ENCODE assay signal across 29 cellular contexts in the genomic region with DNA sequence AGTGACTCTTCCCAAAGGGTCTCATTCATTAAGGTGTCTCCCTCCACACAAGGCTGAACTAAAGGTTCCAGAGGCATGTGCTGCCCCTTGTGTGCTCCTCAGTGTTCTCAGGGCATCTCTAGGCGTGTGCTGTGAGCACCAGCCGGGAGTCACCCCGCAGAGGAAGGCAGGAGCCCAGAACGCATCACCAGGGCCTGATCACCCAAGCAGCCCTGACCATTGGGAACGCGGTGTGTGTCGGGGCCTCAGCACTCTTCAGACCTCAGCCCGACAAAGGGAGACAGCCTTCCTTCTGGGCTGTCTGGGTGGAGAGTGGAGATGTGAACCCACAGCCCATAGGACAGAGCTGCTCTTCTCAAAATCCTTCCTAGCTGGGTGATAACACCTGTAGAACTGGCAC. TPM values are rescaled to one million over a fixed set of nuclear protein-coding genes. Genes with fewer than 3 reads are reported as not detected.
DNase-seq lines count a peak whose midpoint lies in the region; ATAC-seq and TF ChIP-seq lines count a peak whose summit lies in the region.
"Had no signal": no experiment of that assay in that cellular context is flagged by ENCODE, and none has a peak within 500 bp of the region (broad histone marks: within the 10 kb centered on the region; RNA-seq: fewer than 3 reads in every experiment).

No MANE protein-coding gene starts in this region.

- POLR2A ChIA-PET in activated CD8-positive, alpha-beta T cell treated with anti-CD3 and anti-CD28 coated beads, Interleukin-2, amount 10 ng/mL, durations not matched to agents 7 days and 5 days (lab: Charles Lee): interaction anchor here (0.7 to 1.6 kb wide), 2 partner anchors 9 kb away, joined by 3 to 7 read pairs; no protein-coding TSS in a partner anchor
- POLR2A ChIA-PET in RWPE1 (lab: Yijun Ruan, JAX; ENCODE audit: low non-redundant PET): no interaction called here

- H3K27ac ChIP-seq in coronary artery (no peak overlapping the region), psoas muscle (peak overlapping the region; percentile 88), transverse colon (peak overlapping the region in 3 of 4 donors; percentile 84 to 86 (median 85)), RWPE1 (no peak overlapping the region)
- H3K27ac ChIP-seq: parathyroid adenoma had no signal

- intact Hi-C loops in psoas muscle (cut with DNase I) (loop anchor here in 1 of 2 donors (10.0 kb wide), 1 partner anchor 288 kb away; no protein-coding TSS in a partner anchor), transverse colon (cut with DNase I; ENCODE audit: low total_unique reads) (no loop called here)

- peak; percentile 56 for DNase-seq in activated effector memory CD4-positive, alpha-beta T cell treated with anti-CD3 and anti-CD28 coated beads, Interleukin-2, amount 50 U/mL, for 16 hours
- DNase-seq in activated effector memory CD4-positive, alpha-beta T cell treated with Interleukin-2 at 50 U/mL for 16 hours: no peak
- peak; percentile 17 for DNase-seq in coronary artery (ENCODE audit: low spot score)
- no peak for DNase-seq in psoas muscle
- DNase-seq in transverse colon: no peak
- DNase-seq in activated CD8-positive, alpha-beta T cell treated with anti-CD3 and anti-CD28 coated beads, Interleukin-2, amount 10 ng/mL, durations not matched to agents 7 days and 5 days: no peak
- no peak for DNase-seq in nephron progenitor cell
- DNase-seq in RWPE1 (ENCODE audit: low spot score): no peak
- DNase-seq: 8988T; activated CD4-positive, alpha-beta memory T cell treated with anti-CD3 and anti-CD28 coated beads, Interleukin-2, amount 10 ng/mL, durations not matched to agents 7 days and 5 days; activated naive CD8-positive, alpha-beta T cell treated with anti-CD3 and anti-CD28 coated beads for 36 hours; anterior cingulate cortex; DND-41; effector CD4-positive, alpha-beta T cell; GOT3; hypothalamus; MG63; mucosa of descending colon; NCI-H1105 treated with DMSO at 0.1 percent for 48 hours; NCI-H187 treated with DMSO at 0.1 percent for 48 hours; NCI-H2171; right cardiac atrium; stimulated activated CD4-positive, alpha-beta T cell treated with anti-CD3 and anti-CD28 coated beads, Interleukin-2, amount 100 ng/mL, for 48 hours; T-helper 1 cell had no signal

- H3K9me3 ChIP-seq in psoas muscle: no peaks in the 10 kb centered on the region
- H3K9me3 ChIP-seq in transverse colon: no peaks in the 10 kb centered on the region
- H3K9me3 ChIP-seq: MG63, mucosa of descending colon had no signal

- H3K27me3 ChIP-seq in psoas muscle (ENCODE audit: insufficient read depth in 3 of 3, low read length in 2 of 3): no peaks in the 10 kb centered on the region
- no peaks in the 10 kb centered on the region for H3K27me3 ChIP-seq in transverse colon
- H3K27me3 ChIP-seq: MG63 had no signal

- H3K27ac Mint-ChIP-seq in activated CD8-positive, alpha-beta T cell treated with anti-CD3 and anti-CD28 coated beads, Interleukin-2, amount 10 ng/mL, durations not matched to agents 7 days and 5 days: no peak overlapping the region
- no peak overlapping the region for H3K27ac Mint-ChIP-seq in nephron progenitor cell
- H3K27ac Mint-ChIP-seq: activated CD4-positive, alpha-beta memory T cell treated with anti-CD3 and anti-CD28 coated beads, Interleukin-2, amount 10 ng/mL, durations not matched to agents 7 days and 5 days; activated naive CD8-positive, alpha-beta T cell treated with anti-CD3 and anti-CD28 coated beads for 36 hours; activated T-helper 2 cell treated with anti-CD3 and anti-CD28 coated beads, Interferon-gamma antibody, Interleukin-2, Interleukin-4, amounts not matched to agents 10 μg/mL and 5 μg/mL and 100 μg/mL, durations not matched to agents 14 hours and 24 hours and 36 hours had no signal

- 96 to 99% (median 96%) methylated on average over 8 of the region's 8 CpGs for WGBS in psoas muscle, 3 donors
- WGBS in transverse colon (ENCODE audit: low coverage in 1 of 2), 2 donors: 100% methylated on average over 1 of the region's 8 CpGs; no CpG with 5 or more reads in 1 of the 2 donors

- no peak overlapping the region for H3K4me3 Mint-ChIP-seq in activated CD8-positive, alpha-beta T cell treated with anti-CD3 and anti-CD28 coated beads, Interleukin-2, amount 10 ng/mL, durations not matched to agents 7 days and 5 days
- H3K4me3 Mint-ChIP-seq in nephron progenitor cell: no peak overlapping the region
- H3K4me3 Mint-ChIP-seq: activated CD4-positive, alpha-beta memory T cell treated with anti-CD3 and anti-CD28 coated beads, Interleukin-2, amount 10 ng/mL, durations not matched to agents 7 days and 5 days; activated naive CD8-positive, alpha-beta T cell treated with anti-CD3 and anti-CD28 coated beads for 36 hours; neural crest cell had no signal

- H3K4me3 ChIP-seq in coronary artery (no peak overlapping the region), psoas muscle (no peak overlapping the region), transverse colon (no peak overlapping the region)
- H3K4me3 ChIP-seq: K562, lung, MG63, mucosa of descending colon had no signal

- no peak for TF ChIP-seq POLR2A in transverse colon (IDR thresholded peaks at IDR 0.05)

- no peak for ATAC-seq in psoas muscle
- ATAC-seq in activated CD8-positive, alpha-beta T cell treated with anti-CD3 and anti-CD28 coated beads, Interleukin-2, amount 10 ng/mL, durations not matched to agents 7 days and 5 days: no peak
- ATAC-seq: K562, mucosa of descending colon, right cardiac atrium had no signal

- CTCF ChIA-PET in activated CD8-positive, alpha-beta T cell treated with anti-CD3 and anti-CD28 coated beads, Interleukin-2, amount 10 ng/mL, durations not matched to agents 7 days and 5 days (lab: Charles Lee): no interaction called here
- CTCF ChIA-PET in RWPE1 (lab: Yijun Ruan, JAX): no interaction called here

- peaks cover 69% of the 10 kb centered on the region for H3K36me3 Mint-ChIP-seq in activated CD8-positive, alpha-beta T cell treated with anti-CD3 and anti-CD28 coated beads, Interleukin-2, amount 10 ng/mL, durations not matched to agents 7 days and 5 days (ENCODE audit: low read depth)
- no peaks in the 10 kb centered on the region for H3K36me3 Mint-ChIP-seq in nephron progenitor cell (ENCODE audit: low read depth)

- TF ChIP-seq CTCF in coronary artery (IDR thresholded peaks at IDR 0.05): no peak
- TF ChIP-seq CTCF in psoas muscle (IDR thresholded peaks at IDR 0.05): no peak
- TF ChIP-seq CTCF in transverse colon (IDR thresholded peaks at IDR 0.05): no peak
- TF ChIP-seq CTCF in nephron progenitor cell (IDR thresholded peaks at IDR 0.05): no peak
- TF ChIP-seq CTCF in RWPE1 (conservative IDR thresholded peaks at IDR 0.05; ENCODE audit: low read depth): no peak

- H3K4me1 Mint-ChIP-seq in activated CD8-positive, alpha-beta T cell treated with anti-CD3 and anti-CD28 coated beads, Interleukin-2, amount 10 ng/mL, durations not matched to agents 7 days and 5 days (ENCODE audit: low read depth): peaks cover 40% of the 10 kb centered on the region
- peaks cover 72% of the 10 kb centered on the region for H3K4me1 Mint-ChIP-seq in nephron progenitor cell

- no peak for TF ChIP-seq EP300 in transverse colon (IDR thresholded peaks at IDR 0.05; ENCODE audit: low read depth)

- in situ Hi-C loops in transverse colon (cut with MboI; ENCODE audit: low pct_ligation_motif_present in 1 of 4, low pct_unique_long_range_greater_than_20kb in 1 of 4, low sequenced_read_pairs in 3 of 4): no loop called here

- H3K36me3 ChIP-seq in psoas muscle (ENCODE audit: insufficient read depth in 1 of 2, low read depth in 1 of 2) (peaks cover 6 to 43% of the 10 kb centered on the region in 2 donors), transverse colon (peaks cover 0 to 7% (median 3%) of the 10 kb centered on the region in 4 donors)

- peaks cover 34% of the 10 kb centered on the region for H3K4me1 ChIP-seq in psoas muscle
- peaks cover 38 to 51% (median 48%) of the 10 kb centered on the region in 4 donors for H3K4me1 ChIP-seq in transverse colon
- H3K4me1 ChIP-seq: parathyroid adenoma had no signal

- no peaks in the 10 kb centered on the region for H3K27me3 Mint-ChIP-seq in activated CD8-positive, alpha-beta T cell treated with anti-CD3 and anti-CD28 coated beads, Interleukin-2, amount 10 ng/mL, durations not matched to agents 7 days and 5 days (ENCODE audit: low read depth)
- H3K27me3 Mint-ChIP-seq in nephron progenitor cell (ENCODE audit: low read depth, poor library complexity): peaks cover 28% of the 10 kb centered on the region
- H3K27me3 Mint-ChIP-seq: activated naive CD8-positive, alpha-beta T cell treated with anti-CD3 and anti-CD28 coated beads for 36 hours had no signal

- H3K9me3 Mint-ChIP-seq in activated CD8-positive, alpha-beta T cell treated with anti-CD3 and anti-CD28 coated beads, Interleukin-2, amount 10 ng/mL, durations not matched to agents 7 days and 5 days (ENCODE audit: insufficient read depth): no peaks in the 10 kb centered on the region
- H3K9me3 Mint-ChIP-seq in nephron progenitor cell: no peaks in the 10 kb centered on the region
- H3K9me3 Mint-ChIP-seq: activated CD4-positive, alpha-beta memory T cell treated with anti-CD3 and anti-CD28 coated beads, Interleukin-2, amount 10 ng/mL, durations not matched to agents 7 days and 5 days; activated naive CD8-positive, alpha-beta T cell treated with anti-CD3 and anti-CD28 coated beads for 36 hours; activated T-helper 2 cell treated with anti-CD3 and anti-CD28 coated beads, Interferon-gamma antibody, Interleukin-2, Interleukin-4, amounts not matched to agents 10 μg/mL and 5 μg/mL and 100 μg/mL, durations not matched to agents 14 hours and 24 hours and 36 hours; neural crest cell had no signal

RNA-seq across cellular contexts. Expression of a gene that starts 9.1 kb away (rescaled TPM):
- total RNA-seq in psoas muscle: 10 to 100 TPM in 2 of 4 donors, 1 to 10 TPM in 2; 8.0 to 18.9 (median 9.4) TPM
- 1 to 10 TPM; 1.6 to 6.5 (median 3.8) TPM for polyA plus RNA-seq in psoas muscle
- 100 to 1,000 TPM in 3 of 4 donors, 10 to 100 TPM in 1; 80.8 to 139 (median 117) TPM for total RNA-seq in transverse colon
- total RNA-seq in activated CD8-positive, alpha-beta T cell treated with anti-CD3 and anti-CD28 coated beads, Interleukin-2, amount 10 ng/mL, durations not matched to agents 7 days and 5 days: 10 to 100 TPM; 18.9 to 19.2 TPM

RNA-seq across cellular contexts. Expression of a gene that starts 26.7 kb away (rescaled TPM):
- total RNA-seq in psoas muscle: under 1 TPM in 1 of 4 donors, not detected in 3; 0.29 TPM
- under 1 TPM in 1 of 3 donors, not detected in 2; 0.08 TPM for polyA plus RNA-seq in psoas muscle
- 1 to 10 TPM in 3 of 4 donors, under 1 TPM in 1; 0.80 to 10.0 (median 8.0) TPM for total RNA-seq in transverse colon
- not detected for total RNA-seq in activated CD8-positive, alpha-beta T cell treated with anti-CD3 and anti-CD28 coated beads, Interleukin-2, amount 10 ng/mL, durations not matched to agents 7 days and 5 days
- total RNA-seq: activated CD4-positive, alpha-beta memory T cell treated with anti-CD3 and anti-CD28 coated beads, Interleukin-2, amount 10 ng/mL, durations not matched to agents 7 days and 5 days; activated T-helper 2 cell treated with anti-CD3 and anti-CD28 coated beads, Interferon-gamma antibody, Interleukin-2, Interleukin-4, amounts not matched to agents 10 μg/mL and 5 μg/mL and 100 μg/mL, durations not matched to agents 14 hours and 24 hours and 36 hours; K562; right cardiac atrium had no signal
- polyA plus RNA-seq: right cardiac atrium had no signal

Comparison
In these comparisons a context has a peak if more than half of its experiments do, and no peak if none do; other contexts are left out.
1. DNase-seq: peak in activated effector memory CD4-positive, alpha-beta T cell treated with anti-CD3 and anti-CD28 coated beads, Interleukin-2, amount 50 U/mL, for 16 hours (single experiment) and coronary artery (single experiment); none in activated effector memory CD4-positive, alpha-beta T cell treated with Interleukin-2 at 50 U/mL for 16 hours (single experiment), psoas muscle (0 of 2), transverse colon (single experiment), activated CD8-positive, alpha-beta T cell treated with anti-CD3 and anti-CD28 coated beads, Interleukin-2, amount 10 ng/mL, durations not matched to agents 7 days and 5 days (single experiment), nephron progenitor cell (single experiment) and RWPE1 (single experiment).
2. H3K27ac ChIP-seq: peak in psoas muscle (single experiment) and transverse colon (3 of 4); none in coronary artery (0 of 2) and RWPE1 (single experiment).
3. RNA of a gene that starts 9.1 kb away (total RNA-seq): 80.8 to 139 TPM in transverse colon; 18.9 to 19.2 TPM in activated CD8-positive, alpha-beta T cell treated with anti-CD3 and anti-CD28 coated beads, Interleukin-2, amount 10 ng/mL, durations not matched to agents 7 days and 5 days and 8.0 to 18.9 TPM in psoas muscle; every median in the first group is over 4 times any median in the second.